Comparison of ENCODE assay signal across 23 cellular contexts in the genomic region with DNA sequence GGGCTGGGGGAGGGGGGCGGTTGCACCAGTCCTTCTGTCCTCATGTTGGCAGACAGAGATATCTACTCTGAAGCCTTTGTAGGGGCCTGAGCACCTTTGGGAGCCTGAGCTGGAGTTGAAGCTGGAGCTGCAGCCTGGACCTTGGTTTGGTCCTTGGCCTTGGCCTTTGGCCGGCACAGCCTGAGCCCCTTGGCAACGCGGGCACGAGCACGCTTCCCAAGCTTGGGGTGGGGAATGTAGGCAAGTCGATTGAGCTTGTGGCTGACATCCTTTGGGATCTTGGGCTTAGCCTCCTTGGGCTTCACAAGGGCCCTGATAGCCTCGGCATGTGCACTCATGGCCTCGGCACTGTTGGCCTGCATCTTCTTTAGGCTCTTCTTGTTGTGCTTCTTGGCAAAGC.
"Had no signal": no experiment of that assay in that cellular context is flagged by ENCODE, and none has a peak within 500 bp of the region (broad histone marks: within the 10 kb centered on the region; RNA-seq: fewer than 3 reads in every experiment).

No MANE protein-coding gene starts in this region.

- H3K27ac Mint-ChIP-seq: activated CD8-positive, alpha-beta T cell treated with anti-CD3 and anti-CD28 coated beads for 36 hours; activated naive CD4-positive, alpha-beta T cell treated with anti-CD3 and anti-CD28 coated beads for 36 hours; activated naive CD8-positive, alpha-beta T cell treated with anti-CD3 and anti-CD28 coated beads for 36 hours; activated T-cell treated with anti-CD3 and anti-CD28 coated beads, Interleukin-2, amount 50 U/mL, for 24 hours; activated T-helper 1 cell treated with anti-CD3 and anti-CD28 coated beads, Interleukin-12 subunit alpha, Interleukin-12 subunit beta, Interleukin-2, Interleukin-4 antibody, amounts not matched to agents 30 ng/mL and 10 ng/mL and 1 ng/mL, durations not matched to agents 14 hours and 24 hours and 36 hours; T-helper 2 cell treated with Interferon-gamma antibody and Interleukin-4, amounts not matched to agents 5 μg/mL and 100 μg/mL, for 36 hours had no signal

- H3K9me3 Mint-ChIP-seq: activated CD8-positive, alpha-beta T cell treated with anti-CD3 and anti-CD28 coated beads for 36 hours; activated naive CD4-positive, alpha-beta T cell treated with anti-CD3 and anti-CD28 coated beads for 36 hours; activated naive CD8-positive, alpha-beta T cell treated with anti-CD3 and anti-CD28 coated beads for 36 hours; activated T-cell treated with anti-CD3 and anti-CD28 coated beads, Interleukin-2, amount 50 U/mL, for 24 hours; activated T-helper 1 cell treated with anti-CD3 and anti-CD28 coated beads, Interleukin-12 subunit alpha, Interleukin-12 subunit beta, Interleukin-2, Interleukin-4 antibody, amounts not matched to agents 30 ng/mL and 10 ng/mL and 1 ng/mL, durations not matched to agents 14 hours and 24 hours and 36 hours; T-helper 2 cell treated with Interferon-gamma antibody and Interleukin-4, amounts not matched to agents 5 μg/mL and 100 μg/mL, for 36 hours had no signal

- H3K4me1 ChIP-seq: Peyer's patch, SJSA1 had no signal

- H3K27me3 ChIP-seq: brain microvascular endothelial cell, Peyer's patch had no signal

- DNase-seq: activated CD4-positive, alpha-beta T cell treated with anti-CD3 and anti-CD28 coated beads for 4 hours; activated CD8-positive, alpha-beta T cell treated with anti-CD3 and anti-CD28 coated beads for 36 hours; activated effector memory CD4-positive, alpha-beta T cell treated with Interleukin-2 at 50 U/mL for 16 hours; activated naive CD4-positive, alpha-beta T cell treated with anti-CD3 and anti-CD28 coated beads for 36 hours; activated naive CD8-positive, alpha-beta T cell treated with anti-CD3 and anti-CD28 coated beads for 36 hours; activated T-cell treated with anti-CD3 and anti-CD28 coated beads, Interleukin-2, amount 50 U/mL, for 24 hours; brain microvascular endothelial cell; IMR-90; KG1; NCI-H1092; NCI-H1417 treated with DMSO at 0.1 percent for 48 hours; NCI-H1694; NCI-H2029; NCI-H2107; NCI-H2171 treated with DMSO at 0.1 percent for 48 hours; NCI-H226; NCI-H526; Peyer's patch; SHP77; SW 1271 had no signal

- H3K36me3 Mint-ChIP-seq: activated naive CD8-positive, alpha-beta T cell treated with anti-CD3 and anti-CD28 coated beads for 36 hours had no signal

- H3K36me3 ChIP-seq: brain microvascular endothelial cell, Peyer's patch, SJSA1 had no signal

- H3K9me3 ChIP-seq: Peyer's patch, SJSA1 had no signal

- H3K27me3 Mint-ChIP-seq: activated CD8-positive, alpha-beta T cell treated with anti-CD3 and anti-CD28 coated beads for 36 hours; activated naive CD8-positive, alpha-beta T cell treated with anti-CD3 and anti-CD28 coated beads for 36 hours; activated T-cell treated with anti-CD3 and anti-CD28 coated beads, Interleukin-2, amount 50 U/mL, for 24 hours had no signal

- H3K27ac ChIP-seq: brain microvascular endothelial cell, Peyer's patch, SJSA1 had no signal

- H3K4me3 Mint-ChIP-seq: activated CD8-positive, alpha-beta T cell treated with anti-CD3 and anti-CD28 coated beads for 36 hours; activated naive CD4-positive, alpha-beta T cell treated with anti-CD3 and anti-CD28 coated beads for 36 hours; activated naive CD8-positive, alpha-beta T cell treated with anti-CD3 and anti-CD28 coated beads for 36 hours; activated T-cell treated with anti-CD3 and anti-CD28 coated beads, Interleukin-2, amount 50 U/mL, for 24 hours; activated T-helper 1 cell treated with anti-CD3 and anti-CD28 coated beads, Interleukin-12 subunit alpha, Interleukin-12 subunit beta, Interleukin-2, Interleukin-4 antibody, amounts not matched to agents 30 ng/mL and 10 ng/mL and 1 ng/mL, durations not matched to agents 14 hours and 24 hours and 36 hours; T-helper 2 cell treated with Interferon-gamma antibody and Interleukin-4, amounts not matched to agents 5 μg/mL and 100 μg/mL, for 36 hours had no signal

- H3K4me3 ChIP-seq: Peyer's patch, SJSA1 had no signal
